ENCODE assay signal across 16 cellular contexts in the genomic region with DNA sequence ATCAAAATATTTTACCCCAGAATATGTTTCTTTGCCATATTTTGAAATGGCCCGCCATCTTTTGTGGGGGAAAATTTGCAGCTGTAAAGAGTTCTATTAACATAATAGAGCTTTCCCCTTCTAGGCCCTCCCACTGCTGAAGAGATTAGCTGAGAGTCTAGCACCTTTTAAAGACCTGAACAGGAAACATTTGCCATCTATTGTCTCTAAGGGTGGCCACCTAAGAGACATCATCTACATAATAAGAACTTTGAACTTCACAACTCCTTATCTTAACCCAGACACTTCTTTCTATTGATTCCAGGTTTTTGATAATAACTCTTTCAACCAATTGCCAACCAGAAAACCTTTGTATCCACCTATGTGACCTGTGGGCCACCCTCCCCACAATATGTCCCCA. TPM values are rescaled to one million over a fixed set of nuclear protein-coding genes. Genes with fewer than 3 reads are reported as not detected.
A peak's percentile ranks its signal among the peaks of the same experiment; 100 is the strongest.
DNase-seq lines count a peak whose midpoint lies in the region; TF ChIP-seq lines count a peak whose summit lies in the region.
"Had no signal": no experiment of that assay in that cellular context is flagged by ENCODE, and none has a peak within 500 bp of the region (broad histone marks: within the 10 kb centered on the region; RNA-seq: fewer than 3 reads in every experiment).

No MANE protein-coding gene starts in this region.

- H3K4me1 Mint-ChIP-seq in endodermal cell (peaks cover 8% of the 10 kb centered on the region), progenitor cell of endocrine pancreas (ENCODE audit: low read depth) (peaks cover 26% of the 10 kb centered on the region)

- H3K9ac ChIP-seq in HUES48 (ENCODE audit: low read depth, low read length) (no peak overlapping the region), endodermal cell (ENCODE audit: extremely low read depth, low read length, poor library complexity, severe bottlenecking) (no peak overlapping the region), mesendoderm (ENCODE audit: low read length) (no peak overlapping the region)
- H3K9ac ChIP-seq: KMS-11 had no signal

- H3K4me1 ChIP-seq in HUES48 (ENCODE audit: control insufficient read depth, insufficient read depth, low read length): peaks cover 27% of the 10 kb centered on the region
- H3K4me1 ChIP-seq in endodermal cell (ENCODE audit: control insufficient read depth, insufficient read depth, low read length): peaks cover 2% of the 10 kb centered on the region
- H3K4me1 ChIP-seq in mesendoderm (ENCODE audit: control insufficient read depth, low read depth, low read length): peaks cover 2% of the 10 kb centered on the region
- H3K4me1 ChIP-seq: BE2C had no signal

- H3K4me2 ChIP-seq in mesendoderm (ENCODE audit: low read length): no peak overlapping the region
- H3K4me2 ChIP-seq: KMS-11 had no signal

- H3K36me3 Mint-ChIP-seq in endodermal cell (ENCODE audit: low read depth) (peaks cover 8% of the 10 kb centered on the region), progenitor cell of endocrine pancreas (ENCODE audit: insufficient read depth) (no peaks in the 10 kb centered on the region)

- no peaks in the 10 kb centered on the region for H3K27me3 ChIP-seq in HUES48 (ENCODE audit: control insufficient read depth, insufficient read depth, low read length)
- no peaks in the 10 kb centered on the region for H3K27me3 ChIP-seq in endodermal cell (ENCODE audit: control insufficient read depth, insufficient read depth, low read length, poor library complexity, severe bottlenecking)
- H3K27me3 ChIP-seq in mesendoderm (ENCODE audit: insufficient read depth, low read length, poor library complexity): no peaks in the 10 kb centered on the region
- H3K27me3 ChIP-seq: BE2C had no signal

- H2BK5ac ChIP-seq in mesendoderm (ENCODE audit: low read length): no peak overlapping the region

- no peak overlapping the region for H3K23ac ChIP-seq in mesendoderm (ENCODE audit: low read length)

- H3K4me3 ChIP-seq in HUES48 (ENCODE audit: low read depth, low read length): no peak overlapping the region
- H3K4me3 ChIP-seq in endodermal cell (ENCODE audit: low read length): peak overlapping the region; percentile 54
- no peak overlapping the region for H3K4me3 ChIP-seq in mesendoderm (ENCODE audit: low read length)

- no peak overlapping the region for H3K4ac ChIP-seq in mesendoderm (ENCODE audit: low read depth, low read length)

- H4K5ac ChIP-seq in mesendoderm (ENCODE audit: low read length): no peak overlapping the region

- H3K27ac ChIP-seq in HUES48 (ENCODE audit: low read depth, low read length): peak overlapping the region; percentile 76
- no peak overlapping the region for H3K27ac ChIP-seq in endodermal cell (ENCODE audit: low read depth, low read length)
- H3K27ac ChIP-seq in mesendoderm (ENCODE audit: low read depth, low read length): peak overlapping the region; percentile 13
- H3K27ac ChIP-seq: HL-60, KMS-11 had no signal

- TF ChIP-seq CTCF in endodermal cell (conservative IDR thresholded peaks at IDR 0.05): no peak
- TF ChIP-seq CTCF in progenitor cell of endocrine pancreas (IDR thresholded peaks at IDR 0.05; ENCODE audit: unreplicated experiment): no peak

- no peak overlapping the region for H2BK15ac ChIP-seq in mesendoderm (replicated peaks; ENCODE audit: low read depth)

- H3K9me3 ChIP-seq in HUES48 (ENCODE audit: control insufficient read depth, insufficient read depth, low read length): peaks cover 8% of the 10 kb centered on the region; the same call in 1 of the 2 replicates
- H3K9me3 ChIP-seq in endodermal cell (ENCODE audit: control insufficient read depth, low read length): peaks cover 65% of the 10 kb centered on the region
- H3K9me3 ChIP-seq: BE2C, Caco-2 had no signal

- H3K27me3 Mint-ChIP-seq in endodermal cell (ENCODE audit: insufficient read depth): no peaks in the 10 kb centered on the region
- no peaks in the 10 kb centered on the region for H3K27me3 Mint-ChIP-seq in progenitor cell of endocrine pancreas
- H3K27me3 Mint-ChIP-seq: CD4-positive, alpha-beta T cell had no signal

- WGBS in endodermal cell (ENCODE audit: insufficient coverage in 1 of 2, insufficient read length in 1 of 2), 2 experiments: 100% methylated on average over 1 of the region's 1 CpG; no CpG with 5 or more reads in 1 of the 2 experiments
- no CpG with 5 or more reads among the region's 1 CpG for WGBS in mesendoderm (ENCODE audit: extremely low coverage, insufficient coverage, low lambda C conversion rate)

- DNase-seq in endodermal cell (no peak), mesendoderm (peak; percentile 52), progenitor cell of endocrine pancreas (ENCODE audit: low spot score, unreplicated experiment) (no peak), NCI-H1694 (lab: John Stamatoyannopoulos, UW) (no peak), CD1c-positive myeloid dendritic cell (ENCODE audit: extremely low spot score) (no peak)
- DNase-seq: ACHN; BE2C; C1 segment of cervical spinal cord; Caco-2; CD4-positive, alpha-beta T cell; GOT3; H7 had no signal

- H3K18ac ChIP-seq in mesendoderm (ENCODE audit: low read length): no peak overlapping the region

- H3K36me3 ChIP-seq in HUES48 (ENCODE audit: control insufficient read depth, insufficient read depth, low read length): no peaks in the 10 kb centered on the region
- no peaks in the 10 kb centered on the region for H3K36me3 ChIP-seq in endodermal cell (ENCODE audit: control insufficient read depth, insufficient read depth, low read length)
- H3K36me3 ChIP-seq in mesendoderm (ENCODE audit: control insufficient read depth, insufficient read depth, low read length): no peaks in the 10 kb centered on the region
- H3K36me3 ChIP-seq: BE2C had no signal

- H3K9me3 Mint-ChIP-seq in endodermal cell (peaks cover 54% of the 10 kb centered on the region), progenitor cell of endocrine pancreas (ENCODE audit: low read depth) (peaks cover 4% of the 10 kb centered on the region)
- H3K9me3 Mint-ChIP-seq: CD4-positive, alpha-beta T cell had no signal

- H2BK120ac ChIP-seq in mesendoderm (ENCODE audit: low read depth, low read length): no peak overlapping the region

- H3K4me3 Mint-ChIP-seq in endodermal cell: no peak overlapping the region
- H3K4me3 Mint-ChIP-seq in progenitor cell of endocrine pancreas (ENCODE audit: low read depth): no peak overlapping the region
- H3K4me3 Mint-ChIP-seq: CD4-positive, alpha-beta T cell had no signal

- no peak overlapping the region for H2AK5ac ChIP-seq in mesendoderm (ENCODE audit: low read length)

- H3K79me1 ChIP-seq in mesendoderm (ENCODE audit: low read length): no peaks in the 10 kb centered on the region

- no peaks in the 10 kb centered on the region for H3K79me2 ChIP-seq in mesendoderm (ENCODE audit: control insufficient read depth, insufficient read depth, low read length)

- no peak overlapping the region for H4K8ac ChIP-seq in mesendoderm (ENCODE audit: low read depth, low read length)

- H3K27ac Mint-ChIP-seq in endodermal cell (no peak overlapping the region), progenitor cell of endocrine pancreas (no peak overlapping the region)
- H3K27ac Mint-ChIP-seq: CD4-positive, alpha-beta T cell had no signal

- no peak overlapping the region for H3K56ac ChIP-seq in mesendoderm (ENCODE audit: low read length)

RNA-seq across cellular contexts. Expression of gene TRPM1, which starts 54.7 kb away (rescaled TPM):
- total RNA-seq in endodermal cell (not detected), progenitor cell of endocrine pancreas (not detected in 2 replicates)
- polyA plus RNA-seq in endodermal cell (2013, experiment 1 of 2): 0.28 TPM
- polyA plus RNA-seq in endodermal cell (2013, experiment 2 of 2): not detected
- 0.21 TPM for polyA plus RNA-seq in mesendoderm (2013, experiment 1 of 2)
- polyA plus RNA-seq in mesendoderm (2013, experiment 2 of 2): 0.27 TPM
- total RNA-seq: Caco-2; CD4-positive, alpha-beta T cell; HT1080 had no signal
